11 cellular contexts compared by ENCODE assay signal in genomic region chr12:124852329-124852831, GRCh38. TPM values are rescaled to one million over a fixed set of nuclear protein-coding genes. Genes with fewer than 3 reads are reported as not detected.
A peak's percentile ranks its signal among the peaks of the same experiment; 100 is the strongest.
DNase-seq lines count a peak whose midpoint lies in the region; ATAC-seq and TF ChIP-seq lines count a peak whose summit lies in the region.
"Had no signal": no experiment of that assay in that cellular context is flagged by ENCODE, and none has a peak within 500 bp of the region (broad histone marks: within the 10 kb centered on the region; RNA-seq: fewer than 3 reads in every experiment).

No MANE protein-coding gene starts in this region.

- H3K9me3 ChIP-seq in gastroesophageal sphincter = no peaks in the 10 kb centered on the region
- no peaks in the 10 kb centered on the region for H3K9me3 ChIP-seq in neutrophil
- no peaks in the 10 kb centered on the region for H3K9me3 ChIP-seq in MM.1S (replicated peaks; ENCODE audit: insufficient read depth, low read length)
- H3K9me3 ChIP-seq in WERI-Rb-1 (ENCODE audit: severe bottlenecking) = no peaks in the 10 kb centered on the region
- H3K9me3 ChIP-seq: BLaER1 had no signal

- H3K9ac ChIP-seq in MM.1S (ENCODE audit: low read length) = no peak overlapping the region
- H3K9ac ChIP-seq: BLaER1 had no signal

- no peak overlapping the region for H2AFZ ChIP-seq in MM.1S (ENCODE audit: low read length)

- H3K4me1 ChIP-seq in gastroesophageal sphincter = peaks cover 0 to 43% (median 13%) of the 10 kb centered on the region in 3 donors
- peaks cover 54% of the 10 kb centered on the region in 2 experiments for H3K4me1 ChIP-seq in neutrophil (ENCODE audit: control insufficient read depth in 1 of 2, insufficient read depth in 1 of 2, low read depth in 1 of 2, low read length in 1 of 2)
- no peaks in the 10 kb centered on the region for H3K4me1 ChIP-seq in MM.1S (ENCODE audit: low read length)

- no peak for TF ChIP-seq CTCF in gastroesophageal sphincter (IDR thresholded peaks at IDR 0.05)
- TF ChIP-seq CTCF in neutrophil (IDR thresholded peaks at IDR 0.05) = no peak
- TF ChIP-seq CTCF in MM.1S (IDR thresholded peaks at IDR 0.05; ENCODE audit: low read length) = no peak
- no peak for TF ChIP-seq CTCF in WERI-Rb-1 (IDR thresholded peaks at IDR 0.05; ENCODE audit: low read depth, low read length)

- peaks cover 3% of the 10 kb centered on the region; the same call in 1 of the 2 replicates for H3K79me2 ChIP-seq in MM.1S (ENCODE audit: low read length)

- no peaks in the 10 kb centered on the region for H3K9me2 ChIP-seq in MM.1S (replicated peaks; ENCODE audit: insufficient read depth, low read length)

- H3K4me2 ChIP-seq in MM.1S (ENCODE audit: low read depth, low read length) = no peak overlapping the region
- H3K4me2 ChIP-seq: BLaER1 had no signal

- no peak for TF ChIP-seq EP300 in gastroesophageal sphincter (IDR thresholded peaks at IDR 0.05)

- no peaks in the 10 kb centered on the region for H4K20me1 ChIP-seq in MM.1S (ENCODE audit: insufficient read depth, low read length)

- H3K36me3 ChIP-seq in gastroesophageal sphincter = no peaks in the 10 kb centered on the region
- H3K36me3 ChIP-seq in neutrophil = no peaks in the 10 kb centered on the region
- no peaks in the 10 kb centered on the region for H3K36me3 ChIP-seq in MM.1S (replicated peaks; ENCODE audit: insufficient read depth, low read length)
- 0 out of 2 replicates have a peak, but pooled peaks cover 2% of the 10 kb centered on the region for H3K36me3 ChIP-seq in WERI-Rb-1

- DNase-seq in Ammon's horn (ENCODE audit: low spot score) = peak; percentile 69
- peak; percentile 54 for DNase-seq in RPMI7951 (ENCODE audit: low read depth)
- DNase-seq in activated CD4-positive, CD25-positive, alpha-beta regulatory T cell (lab: John Stamatoyannopoulos, UW) = no peak
- DNase-seq in MM.1S = no peak
- DNase-seq in WERI-Rb-1 = no peak
- DNase-seq: GOT3; stimulated activated CD4-positive, alpha-beta T cell treated with anti-CD3 and anti-CD28 coated beads, Interleukin-4, amount 100 ng/mL, for 24 hours had no signal

- peak; percentile 53 for ATAC-seq in gastroesophageal sphincter
- no peak for ATAC-seq in GM18867 (IDR thresholded peaks at IDR 0.05; ENCODE audit: unreplicated experiment)

- no peaks in the 10 kb centered on the region for H3F3A ChIP-seq in MM.1S (ENCODE audit: insufficient read depth, low read length)

- peak overlapping the region in 3 of 4 donors; percentile 27 to 45 (median 32) for H3K27ac ChIP-seq in gastroesophageal sphincter
- H3K27ac ChIP-seq in neutrophil = peak overlapping the region; percentile 85
- no peak overlapping the region for H3K27ac ChIP-seq in MM.1S (ENCODE audit: low read length)
- no peak overlapping the region for H3K27ac ChIP-seq in WERI-Rb-1
- H3K27ac ChIP-seq: BLaER1 had no signal

- no peak for TF ChIP-seq POLR2A in gastroesophageal sphincter (IDR thresholded peaks at IDR 0.05)

- H3K27me3 ChIP-seq in gastroesophageal sphincter = no peaks in the 10 kb centered on the region
- no peaks in the 10 kb centered on the region for H3K27me3 ChIP-seq in neutrophil
- H3K27me3 ChIP-seq in MM.1S (replicated peaks; ENCODE audit: insufficient read depth, low read length) = no peaks in the 10 kb centered on the region
- H3K27me3 ChIP-seq in WERI-Rb-1 (ENCODE audit: insufficient read depth, low read depth, severe bottlenecking) = no peaks in the 10 kb centered on the region
- H3K27me3 ChIP-seq: BLaER1 had no signal

- WGBS in gastroesophageal sphincter (ENCODE audit: low coverage in 1 of 2), 2 donors = 76 to 100% methylated on average over 3 to 5 of the region's 13 CpGs

- H3K4me3 ChIP-seq in gastroesophageal sphincter (no peak overlapping the region), neutrophil (ENCODE audit: low read depth in 1 of 2, low read length in 1 of 2) (peak overlapping the region; percentile 37 to 50), MM.1S (ENCODE audit: low read length) (no peak overlapping the region), WERI-Rb-1 (ENCODE audit: low read depth, low read length) (no peak overlapping the region)
- H3K4me3 ChIP-seq: BLaER1 had no signal

RNA-seq across cellular contexts. Expression of gene SCARB1, which starts 11.3 kb away (rescaled TPM):
- 13.9 and 15.3 TPM in 2 replicates for total RNA-seq in RPMI7951 (2014; rRNA removed; shearing (Covaris generic))
- 10 to 100 TPM in 3 of 4 donors, 1 to 10 TPM in 1; 6.8 to 13.9 (median 11.5) TPM for total RNA-seq in gastroesophageal sphincter

Comparison
In these comparisons a context has a peak if more than half of its experiments do, and no peak if none do; other contexts are left out.
1. DNase-seq: peak in Ammon's horn (single experiment) and RPMI7951 (single experiment); none in activated CD4-positive, CD25-positive, alpha-beta regulatory T cell (0 of 4), MM.1S (single experiment) and WERI-Rb-1 (single experiment).
2. H3K27ac ChIP-seq: peak in gastroesophageal sphincter (3 of 4) and neutrophil (single experiment); none in MM.1S (single experiment) and WERI-Rb-1 (single experiment).
3. H3K4me3 ChIP-seq: peak in neutrophil (2 of 2); none in gastroesophageal sphincter (0 of 2), MM.1S (single experiment) and WERI-Rb-1 (single experiment).